Comparison of ENCODE assay signal across 2 cellular contexts in genomic region chr5:54214747-54215146, GRCh38.
TF ChIP-seq lines count a peak whose summit lies in the region.

No MANE protein-coding gene starts in this region.

TF ChIP-seq in IMR-90, 13 proteins besides CTCF, POLR2A, EP300 and RAD21:
- TF ChIP-seq, protein P1, sequence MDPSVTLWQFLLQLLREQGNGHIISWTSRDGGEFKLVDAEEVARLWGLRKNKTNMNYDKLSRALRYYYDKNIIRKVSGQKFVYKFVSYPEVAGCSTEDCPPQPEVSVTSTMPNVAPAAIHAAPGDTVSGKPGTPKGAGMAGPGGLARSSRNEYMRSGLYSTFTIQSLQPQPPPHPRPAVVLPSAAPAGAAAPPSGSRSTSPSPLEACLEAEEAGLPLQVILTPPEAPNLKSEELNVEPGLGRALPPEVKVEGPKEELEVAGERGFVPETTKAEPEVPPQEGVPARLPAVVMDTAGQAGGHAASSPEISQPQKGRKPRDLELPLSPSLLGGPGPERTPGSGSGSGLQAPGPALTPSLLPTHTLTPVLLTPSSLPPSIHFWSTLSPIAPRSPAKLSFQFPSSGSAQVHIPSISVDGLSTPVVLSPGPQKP (IDR thresholded peaks at IDR 0.05; ENCODE audit: borderline replicate concordance, low read depth, low read length): no peak
- TF ChIP-seq, protein P2, sequence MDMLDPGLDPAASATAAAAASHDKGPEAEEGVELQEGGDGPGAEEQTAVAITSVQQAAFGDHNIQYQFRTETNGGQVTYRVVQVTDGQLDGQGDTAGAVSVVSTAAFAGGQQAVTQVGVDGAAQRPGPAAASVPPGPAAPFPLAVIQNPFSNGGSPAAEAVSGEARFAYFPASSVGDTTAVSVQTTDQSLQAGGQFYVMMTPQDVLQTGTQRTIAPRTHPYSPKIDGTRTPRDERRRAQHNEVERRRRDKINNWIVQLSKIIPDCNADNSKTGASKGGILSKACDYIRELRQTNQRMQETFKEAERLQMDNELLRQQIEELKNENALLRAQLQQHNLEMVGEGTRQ (IDR thresholded peaks at IDR 0.05; ENCODE audit: low read depth, low read length): no peak
- no peak for TF ChIP-seq CEBPB (IDR thresholded peaks at IDR 0.05; ENCODE audit: low read depth, low read length)

TF ChIP-seq in H1, 55 proteins besides CTCF, POLR2A, EP300 and RAD21:
- TF ChIP-seq KDM5A (IDR thresholded peaks at IDR 0.05; ENCODE audit: low read length) (no peak), BCL11A (IDR thresholded peaks at IDR 0.05; ENCODE audit: low read depth in 2 of 2, low read length in 2 of 2) (no peak), SUZ12 (IDR thresholded peaks at IDR 0.05; ENCODE audit: low read length) (no peak), SP4 (IDR thresholded peaks at IDR 0.05; ENCODE audit: low read length) (no peak), JUND (IDR thresholded peaks at IDR 0.05; ENCODE audit: low read length) (no peak), TCF12 (IDR thresholded peaks at IDR 0.05; ENCODE audit: low read depth, low read length) (no peak), CEBPB (IDR thresholded peaks at IDR 0.05; ENCODE audit: low read depth, low read length) (no peak), KDM4A (IDR thresholded peaks at IDR 0.05; ENCODE audit: low read depth, low read length, severe bottlenecking) (no peak), ASH2L (IDR thresholded peaks at IDR 0.05; ENCODE audit: low read length) (no peak), SIX5 (IDR thresholded peaks at IDR 0.05; ENCODE audit: low read depth, low read length) (no peak), BRCA1 (IDR thresholded peaks at IDR 0.05; ENCODE audit: low read depth, low read length) (no peak), RNF2 (IDR thresholded peaks at IDR 0.05; ENCODE audit: borderline replicate concordance, low read depth, low read length, missing control alignments, poor library complexity, severe bottlenecking) (no peak), ZNF274 (IDR thresholded peaks at IDR 0.05; ENCODE audit: borderline replicate concordance, extremely low read depth, low read length) (no peak), YY1 (IDR thresholded peaks at IDR 0.05; ENCODE audit: low read depth, low read length) (no peak), BACH1 (IDR thresholded peaks at IDR 0.05; ENCODE audit: low read length) (no peak), GABPA (IDR thresholded peaks at IDR 0.05; ENCODE audit: borderline replicate concordance, insufficient read depth, low read length) (no peak), TBP (IDR thresholded peaks at IDR 0.05; ENCODE audit: low read depth, low read length) (no peak)
